1 cellular context compared by ENCODE assay signal in genomic region chr11:129643031-129643721, GRCh38.
A peak's percentile ranks its signal among the peaks of the same experiment; 100 is the strongest.
TF ChIP-seq lines count a peak whose summit lies in the region.

No MANE protein-coding gene starts in this region.

TF ChIP-seq in SK-N-SH, 30 proteins besides CTCF, POLR2A, EP300 and RAD21 (continued from another document):
- TF ChIP-seq REST (IDR thresholded peaks at IDR 0.05; ENCODE audit: low read depth, low read length) = no peak
- TF ChIP-seq YY1 (IDR thresholded peaks at IDR 0.05; ENCODE audit: low read depth) = no peak
- peak; percentile 82 for TF ChIP-seq PBX3 (IDR thresholded peaks at IDR 0.05)
- no peak for TF ChIP-seq MEF2A (IDR thresholded peaks at IDR 0.05; ENCODE audit: borderline replicate concordance, low read depth)
- no peak for TF ChIP-seq SIN3A (IDR thresholded peaks at IDR 0.05; ENCODE audit: borderline replicate concordance, low read depth, low read length)
- no peak for TF ChIP-seq FOXM1 (IDR thresholded peaks at IDR 0.05; ENCODE audit: low read depth)
- TF ChIP-seq RFX5 (IDR thresholded peaks at IDR 0.05; ENCODE audit: low read length) = no peak
- TF ChIP-seq POLR2AphosphoS5 (IDR thresholded peaks at IDR 0.05; ENCODE audit: low read depth, low read length) = no peak
- no peak for TF ChIP-seq MXI1 (IDR thresholded peaks at IDR 0.05; ENCODE audit: low read depth, low read length)
